ENCODE assay signal across 11 cellular contexts in genomic region chr18:32176745-32177144, GRCh38. TPM values are rescaled to one million over a fixed set of nuclear protein-coding genes. Genes with fewer than 3 reads are reported as not detected.
"Had no signal": no experiment of that assay in that cellular context is flagged by ENCODE, and none has a peak within 500 bp of the region (broad histone marks: within the 10 kb centered on the region; RNA-seq: fewer than 3 reads in every experiment).

No MANE protein-coding gene starts in this region.

RNA-seq across cellular contexts. Expression of gene MEP1B, which starts 13.1 kb away (rescaled TPM):
- total RNA-seq: subcutaneous adipose tissue, suprapubic skin, thoracic aorta, tibial nerve, upper lobe of left lung, upper lobe of right lung, ureter, uterus, vagina had no signal
- polyA plus RNA-seq: stomach, urinary bladder had no signal
